ENCODE assay signal across 1 cellular context in genomic region chr17:37392024-37392590, GRCh38.
TF ChIP-seq lines count a peak whose summit lies in the region.

No MANE protein-coding gene starts in this region.

TF ChIP-seq in WTC11, 78 proteins besides CTCF, POLR2A, EP300 and RAD21 (continued from another document):
- TF ChIP-seq, protein P1, sequence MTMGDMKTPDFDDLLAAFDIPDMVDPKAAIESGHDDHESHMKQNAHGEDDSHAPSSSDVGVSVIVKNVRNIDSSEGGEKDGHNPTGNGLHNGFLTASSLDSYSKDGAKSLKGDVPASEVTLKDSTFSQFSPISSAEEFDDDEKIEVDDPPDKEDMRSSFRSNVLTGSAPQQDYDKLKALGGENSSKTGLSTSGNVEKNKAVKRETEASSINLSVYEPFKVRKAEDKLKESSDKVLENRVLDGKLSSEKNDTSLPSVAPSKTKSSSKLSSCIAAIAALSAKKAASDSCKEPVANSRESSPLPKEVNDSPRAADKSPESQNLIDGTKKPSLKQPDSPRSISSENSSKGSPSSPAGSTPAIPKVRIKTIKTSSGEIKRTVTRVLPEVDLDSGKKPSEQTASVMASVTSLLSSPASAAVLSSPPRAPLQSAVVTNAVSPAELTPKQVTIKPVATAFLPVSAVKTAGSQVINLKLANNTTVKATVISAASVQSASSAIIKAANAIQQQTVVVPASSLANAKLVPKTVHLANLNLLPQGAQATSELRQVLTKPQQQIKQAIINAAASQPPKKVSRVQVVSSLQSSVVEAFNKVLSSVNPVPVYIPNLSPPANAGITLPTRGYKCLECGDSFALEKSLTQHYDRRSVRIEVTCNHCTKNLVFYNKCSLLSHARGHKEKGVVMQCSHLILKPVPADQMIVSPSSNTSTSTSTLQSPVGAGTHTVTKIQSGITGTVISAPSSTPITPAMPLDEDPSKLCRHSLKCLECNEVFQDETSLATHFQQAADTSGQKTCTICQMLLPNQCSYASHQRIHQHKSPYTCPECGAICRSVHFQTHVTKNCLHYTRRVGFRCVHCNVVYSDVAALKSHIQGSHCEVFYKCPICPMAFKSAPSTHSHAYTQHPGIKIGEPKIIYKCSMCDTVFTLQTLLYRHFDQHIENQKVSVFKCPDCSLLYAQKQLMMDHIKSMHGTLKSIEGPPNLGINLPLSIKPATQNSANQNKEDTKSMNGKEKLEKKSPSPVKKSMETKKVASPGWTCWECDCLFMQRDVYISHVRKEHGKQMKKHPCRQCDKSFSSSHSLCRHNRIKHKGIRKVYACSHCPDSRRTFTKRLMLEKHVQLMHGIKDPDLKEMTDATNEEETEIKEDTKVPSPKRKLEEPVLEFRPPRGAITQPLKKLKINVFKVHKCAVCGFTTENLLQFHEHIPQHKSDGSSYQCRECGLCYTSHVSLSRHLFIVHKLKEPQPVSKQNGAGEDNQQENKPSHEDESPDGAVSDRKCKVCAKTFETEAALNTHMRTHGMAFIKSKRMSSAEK (CRISPR knock-in tag; IDR thresholded peaks at IDR 0.05; ENCODE audit: borderline replicate concordance) = no peak
- TF ChIP-seq SMAD4 (CRISPR knock-in tag; IDR thresholded peaks at IDR 0.05) (no peak), ZNF232 (CRISPR knock-in tag; IDR thresholded peaks at IDR 0.05) (no peak)
- TF ChIP-seq, protein P2, sequence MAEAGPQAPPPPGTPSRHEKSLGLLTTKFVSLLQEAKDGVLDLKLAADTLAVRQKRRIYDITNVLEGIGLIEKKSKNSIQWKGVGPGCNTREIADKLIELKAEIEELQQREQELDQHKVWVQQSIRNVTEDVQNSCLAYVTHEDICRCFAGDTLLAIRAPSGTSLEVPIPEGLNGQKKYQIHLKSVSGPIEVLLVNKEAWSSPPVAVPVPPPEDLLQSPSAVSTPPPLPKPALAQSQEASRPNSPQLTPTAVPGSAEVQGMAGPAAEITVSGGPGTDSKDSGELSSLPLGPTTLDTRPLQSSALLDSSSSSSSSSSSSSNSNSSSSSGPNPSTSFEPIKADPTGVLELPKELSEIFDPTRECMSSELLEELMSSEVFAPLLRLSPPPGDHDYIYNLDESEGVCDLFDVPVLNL (CRISPR knock-in tag; IDR thresholded peaks at IDR 0.05; ENCODE audit: borderline replicate concordance, low read depth) = no peak
